Comparison of ENCODE assay signal across 8 cellular contexts in genomic region chr1:236371083-236371482, GRCh38. TPM values are rescaled to one million over a fixed set of nuclear protein-coding genes. Genes with fewer than 3 reads are reported as not detected.
"Had no signal": no experiment of that assay in that cellular context is flagged by ENCODE, and none has a peak within 500 bp of the region (broad histone marks: within the 10 kb centered on the region; RNA-seq: fewer than 3 reads in every experiment).

No MANE protein-coding gene starts in this region.

- ATAC-seq: GM23338, HCT116, HepG2 had no signal

- FAIRE-seq: HepG2 had no signal

- H3K27ac ChIP-seq: HL-60 had no signal

- H3K4me3 ChIP-seq: GM23338, HAP-1 had no signal

- H3K9me3 ChIP-seq: HAP-1 had no signal

- DNase-seq: H7, HFFc6 had no signal

- H3K4me1 ChIP-seq: HAP-1 had no signal

- H2AFZ ChIP-seq: GM23338 had no signal

- H3K36me3 ChIP-seq: HAP-1 had no signal

- H3K4me2 ChIP-seq: GM23338 had no signal

RNA-seq across cellular contexts. Expression of gene EDARADD, which starts 23.0 kb away (rescaled TPM):
- total RNA-seq: HepG2 had no signal
- polyA plus RNA-seq: IgD-negative memory B cell had no signal
